ENCODE assay signal across 16 cellular contexts in genomic region chr7:104137971-104138370, GRCh38.
A peak's percentile ranks its signal among the peaks of the same experiment; 100 is the strongest.
DNase-seq lines count a peak whose midpoint lies in the region; ATAC-seq and TF ChIP-seq lines count a peak whose summit lies in the region.
"Had no signal": no experiment of that assay in that cellular context is flagged by ENCODE, and none has a peak within 500 bp of the region (broad histone marks: within the 10 kb centered on the region; RNA-seq: fewer than 3 reads in every experiment).

No MANE protein-coding gene starts in this region.

- no peak for ATAC-seq in HG02571 (IDR thresholded peaks at IDR 0.05; ENCODE audit: unreplicated experiment)
- ATAC-seq: left colon, natural killer cell had no signal

- H3K4me2 ChIP-seq in MM.1S (ENCODE audit: low read depth, low read length): no peak overlapping the region
- H3K4me2 ChIP-seq: KMS-11 had no signal

- in situ Hi-C loops in brain microvascular endothelial cell (cut with HindIII; ENCODE audit: low pct_ligation_motif_present, low sequenced_read_pairs): no loop called here

- no peaks in the 10 kb centered on the region for H3K79me2 ChIP-seq in MM.1S (ENCODE audit: low read length)

- H3K27ac ChIP-seq in brain microvascular endothelial cell (no peak overlapping the region), MM.1S (ENCODE audit: low read length) (no peak overlapping the region)
- no peak overlapping the region for H3K27ac ChIP-seq in effector memory CD4-positive, alpha-beta T cell (ENCODE audit: insufficient read depth, low read length, poor library complexity, severe bottlenecking)
- H3K27ac ChIP-seq: KMS-11, thoracic aorta had no signal

- DNase-seq in A172 (ENCODE audit: low spot score): peak; percentile 81
- DNase-seq in HFF-Myc (ENCODE audit: extremely low read depth, low read depth): peak; percentile 43
- DNase-seq in brain microvascular endothelial cell: peak; percentile 60
- peak; percentile 67 for DNase-seq in iris pigment epithelial cell (ENCODE audit: low read depth)
- no peak for DNase-seq in stimulated activated CD4-positive, alpha-beta T cell treated with anti-CD3 and anti-CD28 coated beads, Interleukin-2, amount 100 ng/mL, for 24 hours
- DNase-seq in effector memory CD4-positive, alpha-beta T cell: no peak
- DNase-seq in MM.1S: no peak
- DNase-seq: 8988T; activated CD4-positive, CD25-positive, alpha-beta regulatory T cell; aorta; DMS153; left colon; natural killer cell had no signal

- no peaks in the 10 kb centered on the region for H3F3A ChIP-seq in MM.1S (ENCODE audit: insufficient read depth, low read length)

- no peaks in the 10 kb centered on the region for H4K20me1 ChIP-seq in MM.1S (ENCODE audit: insufficient read depth, low read length)

- H3K9ac ChIP-seq in MM.1S (ENCODE audit: low read length): no peak overlapping the region
- H3K9ac ChIP-seq: KMS-11 had no signal

- no peaks in the 10 kb centered on the region for H3K4me1 ChIP-seq in effector memory CD4-positive, alpha-beta T cell (ENCODE audit: control insufficient read depth, insufficient read depth, low read length, poor library complexity, severe bottlenecking)
- no peaks in the 10 kb centered on the region for H3K4me1 ChIP-seq in MM.1S (ENCODE audit: low read length)

- H3K4me3 ChIP-seq in HFF-Myc (replicated peaks; ENCODE audit: low read depth, low read length) (no peak overlapping the region), brain microvascular endothelial cell (ENCODE audit: low read depth, low read length) (no peak overlapping the region), MM.1S (ENCODE audit: low read length) (no peak overlapping the region)
- H3K4me3 ChIP-seq in effector memory CD4-positive, alpha-beta T cell (ENCODE audit: insufficient read depth, low read depth, low read length, poor library complexity, severe bottlenecking): no peak overlapping the region
- H3K4me3 ChIP-seq: thoracic aorta had no signal

- no peaks in the 10 kb centered on the region for H3K9me3 ChIP-seq in effector memory CD4-positive, alpha-beta T cell (ENCODE audit: control insufficient read depth, low read length)
- H3K9me3 ChIP-seq in MM.1S (replicated peaks; ENCODE audit: insufficient read depth, low read length): no peaks in the 10 kb centered on the region
- H3K9me3 ChIP-seq: thoracic aorta had no signal

- no peak for TF ChIP-seq CTCF in HFF-Myc (IDR thresholded peaks at IDR 0.05; ENCODE audit: low read depth, low read length, missing control alignments)
- TF ChIP-seq CTCF in brain microvascular endothelial cell (IDR thresholded peaks at IDR 0.05; ENCODE audit: low read depth, low read length, missing control alignments): no peak
- no peak for TF ChIP-seq CTCF in MM.1S (IDR thresholded peaks at IDR 0.05; ENCODE audit: low read length)

- H3K27me3 ChIP-seq in brain microvascular endothelial cell (replicated peaks): no peaks in the 10 kb centered on the region
- H3K27me3 ChIP-seq in effector memory CD4-positive, alpha-beta T cell (replicated peaks; ENCODE audit: control insufficient read depth, insufficient read depth, low read length, poor library complexity, severe bottlenecking): no peaks in the 10 kb centered on the region
- H3K27me3 ChIP-seq in MM.1S (replicated peaks; ENCODE audit: insufficient read depth, low read length): no peaks in the 10 kb centered on the region

- H3K36me3 ChIP-seq in brain microvascular endothelial cell (replicated peaks) (no peaks in the 10 kb centered on the region), MM.1S (replicated peaks; ENCODE audit: insufficient read depth, low read length) (no peaks in the 10 kb centered on the region)
- H3K36me3 ChIP-seq in effector memory CD4-positive, alpha-beta T cell (ENCODE audit: control insufficient read depth, insufficient read depth, low read length): peaks cover 13% of the 10 kb centered on the region

- H3K9me2 ChIP-seq in MM.1S (replicated peaks; ENCODE audit: insufficient read depth, low read length): no peaks in the 10 kb centered on the region

- H2AFZ ChIP-seq in MM.1S (ENCODE audit: low read length): no peak overlapping the region

Comparison
In these comparisons a context has a peak if more than half of its experiments do, and no peak if none do; other contexts are left out.
1. DNase-seq: peak in A172 (single experiment), HFF-Myc (single experiment), brain microvascular endothelial cell (single experiment) and iris pigment epithelial cell (single experiment); none in stimulated activated CD4-positive, alpha-beta T cell treated with anti-CD3 and anti-CD28 coated beads, Interleukin-2, amount 100 ng/mL, for 24 hours (0 of 2), effector memory CD4-positive, alpha-beta T cell (0 of 3) and MM.1S (single experiment).